Comparison of ENCODE assay signal across 11 cellular contexts in the genomic region with DNA sequence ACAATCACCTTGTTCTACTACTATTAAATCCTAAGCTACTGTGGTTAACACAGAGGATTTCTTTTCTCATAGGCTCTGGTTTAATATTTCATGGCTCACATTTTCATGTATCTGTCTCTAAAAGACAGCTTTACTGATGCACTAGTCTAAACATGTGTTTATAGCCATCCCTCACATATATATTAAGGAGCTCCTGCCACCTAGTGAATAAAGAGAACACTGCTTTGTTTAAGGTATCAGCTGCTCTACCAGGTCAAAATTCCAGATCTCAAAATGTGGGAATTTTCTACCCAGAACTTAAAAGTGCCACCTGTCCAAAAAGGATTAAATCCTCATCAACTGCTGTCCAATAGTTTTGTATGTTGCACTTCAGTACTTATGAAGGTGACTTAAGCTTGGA.
A peak's percentile ranks its signal among the peaks of the same experiment; 100 is the strongest.
DNase-seq lines count a peak whose midpoint lies in the region; ATAC-seq lines count a peak whose summit lies in the region.
"Had no signal": no experiment of that assay in that cellular context is flagged by ENCODE, and none has a peak within 500 bp of the region (broad histone marks: within the 10 kb centered on the region; RNA-seq: fewer than 3 reads in every experiment).

No MANE protein-coding gene starts in this region.

- ATAC-seq in GM21526 (IDR thresholded peaks at IDR 0.05; ENCODE audit: low FRiP score, unreplicated experiment) (no peak), HG02938 (IDR thresholded peaks at IDR 0.05; ENCODE audit: unreplicated experiment) (no peak)
- ATAC-seq: natural killer cell treated with Interleukin-12 subunit alpha and Interleukin-12 subunit beta and Interleukin-15 and Interleukin-18, amount 100 ng/mL, for 72 hours had no signal

- in situ Hi-C loops in T47D (cut with HindIII; ENCODE audit: low pct_unique_long_range_greater_than_20kb, low sequenced_read_pairs), result no loop called here

- DNase-seq in NCI-H510A treated with DMSO at 0.1 percent for 48 hours (lab: John Stamatoyannopoulos, UW), result peak; percentile 57
- no peak for DNase-seq in NCI-H510A (lab: John Stamatoyannopoulos, UW)
- DNase-seq in NCI-H1694 treated with DMSO at 0.1 percent for 48 hours (lab: John Stamatoyannopoulos, UW), result peak; percentile 73
- DNase-seq in T47D (ENCODE audit: low read depth in 1 of 2, low spot score in 1 of 2), result peak; percentile 2 to 33
- peak; percentile 18 for DNase-seq in renal cortical epithelial cell (ENCODE audit: low read depth)
- DNase-seq in SHP77 (lab: John Stamatoyannopoulos, UW), result no peak
- DNase-seq: hippocampal formation, SW 1271 had no signal

Comparison
In these comparisons a context has a peak if more than half of its experiments do, and no peak if none do; other contexts are left out.
1. DNase-seq: peak in NCI-H510A treated with DMSO at 0.1 percent for 48 hours (single experiment), NCI-H1694 treated with DMSO at 0.1 percent for 48 hours (single experiment), T47D (2 of 2) and renal cortical epithelial cell (single experiment); none in NCI-H510A (single experiment) and SHP77 (0 of 2).